Comparison of ENCODE assay signal across 8 cellular contexts in the genomic region with DNA sequence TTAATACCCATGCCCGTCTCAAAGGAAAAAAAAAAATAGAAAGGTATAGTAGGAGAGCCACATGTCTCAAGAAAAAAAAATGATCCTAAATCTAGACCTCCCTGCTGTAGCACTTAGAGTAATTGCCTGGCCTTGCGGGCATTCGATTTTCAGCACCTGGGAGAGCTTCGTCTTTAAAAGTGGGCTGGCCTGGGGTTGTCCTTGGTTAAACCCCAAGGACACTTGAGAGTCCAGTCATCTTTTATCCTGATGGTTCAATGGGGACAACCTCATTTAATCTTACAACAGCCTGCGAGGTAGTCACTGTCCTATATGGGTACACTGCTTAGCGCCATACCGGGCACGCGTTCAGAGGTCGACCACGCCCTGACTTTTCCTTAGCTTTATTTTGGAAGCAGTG.
DNase-seq lines count a peak whose midpoint lies in the region; ATAC-seq, FAIRE-seq and TF ChIP-seq lines count a peak whose summit lies in the region.

No MANE protein-coding gene starts in this region.

- no peak for ATAC-seq in stimulated activated naive CD8-positive, alpha-beta T cell treated with anti-CD3 and anti-CD28 coated beads, Interleukin-15, Interleukin-2, amounts not matched to agents 100 U/mL and 50 U/mL, for 24 hours
- ATAC-seq in activated T-helper 17 cell treated with anti-CD3 and anti-CD28 coated beads, Interleukin-2, amount 50 U/mL, for 72 hours (replicated peaks), result no peak
- ATAC-seq in GM19455 (IDR thresholded peaks at IDR 0.05; ENCODE audit: unreplicated experiment), result no peak

- no peak for DNase-seq in stimulated activated naive CD8-positive, alpha-beta T cell treated with anti-CD3 and anti-CD28 coated beads, Interleukin-15, Interleukin-2, amounts not matched to agents 100 U/mL and 50 U/mL, for 24 hours
- DNase-seq in D721Med (ENCODE audit: insufficient read length, low spot score) (no peak), putamen (ENCODE audit: low spot score) (no peak)

- H3K36me3 Mint-ChIP-seq in stimulated activated naive CD8-positive, alpha-beta T cell treated with anti-CD3 and anti-CD28 coated beads, Interleukin-15, Interleukin-2, amounts not matched to agents 100 ng/mL and 50 ng/mL, for 24 hours (ENCODE audit: low read depth), result no peaks in the 10 kb centered on the region
- H3K36me3 Mint-ChIP-seq in activated T-helper 17 cell treated with anti-CD3 and anti-CD28 coated beads, Interleukin-2, amount 50 U/mL, for 72 hours (ENCODE audit: low read depth), result no peaks in the 10 kb centered on the region

- H3K27me3 Mint-ChIP-seq in stimulated activated naive CD8-positive, alpha-beta T cell treated with anti-CD3 and anti-CD28 coated beads, Interleukin-15, Interleukin-2, amounts not matched to agents 100 ng/mL and 50 ng/mL, for 24 hours, result peaks cover 69% of the 10 kb centered on the region
- peaks cover 58% of the 10 kb centered on the region for H3K27me3 Mint-ChIP-seq in activated T-helper 17 cell treated with anti-CD3 and anti-CD28 coated beads, Interleukin-2, amount 50 U/mL, for 72 hours

- peak overlapping the region; percentile 44 for H3K4me3 ChIP-seq in iPS-18c (ENCODE audit: insufficient read depth, low read depth, low read length)

- TF ChIP-seq CTCF in D721Med (IDR thresholded peaks at IDR 0.05; ENCODE audit: insufficient read depth, missing control alignments), result no peak

- H3K9me3 Mint-ChIP-seq in stimulated activated naive CD8-positive, alpha-beta T cell treated with anti-CD3 and anti-CD28 coated beads, Interleukin-15, Interleukin-2, amounts not matched to agents 100 ng/mL and 50 ng/mL, for 24 hours, result no peaks in the 10 kb centered on the region
- H3K9me3 Mint-ChIP-seq in activated T-helper 17 cell treated with anti-CD3 and anti-CD28 coated beads, Interleukin-2, amount 50 U/mL, for 72 hours, result no peaks in the 10 kb centered on the region

- H3K27ac ChIP-seq in temporal lobe (ENCODE audit: low read depth, low read length), result peak overlapping the region; percentile 38

- no peak overlapping the region for H3K27ac Mint-ChIP-seq in stimulated activated naive CD8-positive, alpha-beta T cell treated with anti-CD3 and anti-CD28 coated beads, Interleukin-15, Interleukin-2, amounts not matched to agents 100 ng/mL and 50 ng/mL, for 24 hours
- H3K27ac Mint-ChIP-seq in activated T-helper 17 cell treated with anti-CD3 and anti-CD28 coated beads, Interleukin-2, amount 50 U/mL, for 72 hours, result no peak overlapping the region

- no peak for FAIRE-seq in D721Med (lab: Jason Lieb, UNC)

- peak overlapping the region; percentile 60 for H3K4me3 Mint-ChIP-seq in stimulated activated naive CD8-positive, alpha-beta T cell treated with anti-CD3 and anti-CD28 coated beads, Interleukin-15, Interleukin-2, amounts not matched to agents 100 ng/mL and 50 ng/mL, for 24 hours
- H3K4me3 Mint-ChIP-seq in activated T-helper 17 cell treated with anti-CD3 and anti-CD28 coated beads, Interleukin-2, amount 50 U/mL, for 72 hours, result peak overlapping the region; percentile 81

- no peaks in the 10 kb centered on the region for H3K9me3 ChIP-seq in iPS-18c (ENCODE audit: control insufficient read depth, insufficient read depth, low read length)

- peaks cover 24% of the 10 kb centered on the region for H3K4me1 Mint-ChIP-seq in stimulated activated naive CD8-positive, alpha-beta T cell treated with anti-CD3 and anti-CD28 coated beads, Interleukin-15, Interleukin-2, amounts not matched to agents 100 ng/mL and 50 ng/mL, for 24 hours (ENCODE audit: low read depth)
- peaks cover 5% of the 10 kb centered on the region for H3K4me1 Mint-ChIP-seq in activated T-helper 17 cell treated with anti-CD3 and anti-CD28 coated beads, Interleukin-2, amount 50 U/mL, for 72 hours
